8 cellular contexts compared by ENCODE assay signal in genomic region chr10:95260397-95260881, GRCh38. TPM values are rescaled to one million over a fixed set of nuclear protein-coding genes. Genes with fewer than 3 reads are reported as not detected.
A peak's percentile ranks its signal among the peaks of the same experiment; 100 is the strongest.
DNase-seq lines count a peak whose midpoint lies in the region; FAIRE-seq and TF ChIP-seq lines count a peak whose summit lies in the region.
"Had no signal": no experiment of that assay in that cellular context is flagged by ENCODE, and none has a peak within 500 bp of the region (broad histone marks: within the 10 kb centered on the region; RNA-seq: fewer than 3 reads in every experiment).

No MANE protein-coding gene starts in this region.

- H3K9me3 Mint-ChIP-seq in activated naive CD8-positive, alpha-beta T cell treated with anti-CD3 and anti-CD28 coated beads for 36 hours, result no peaks in the 10 kb centered on the region

- peaks cover 26% of the 10 kb centered on the region for H3K4me1 ChIP-seq in iPS-20b (ENCODE audit: insufficient read depth, low read length)

- H3K4me1 Mint-ChIP-seq in activated naive CD8-positive, alpha-beta T cell treated with anti-CD3 and anti-CD28 coated beads for 36 hours, result no peaks in the 10 kb centered on the region

- H3K36me3 Mint-ChIP-seq in activated naive CD8-positive, alpha-beta T cell treated with anti-CD3 and anti-CD28 coated beads for 36 hours, result no peaks in the 10 kb centered on the region

- H3K27ac Mint-ChIP-seq in activated naive CD8-positive, alpha-beta T cell treated with anti-CD3 and anti-CD28 coated beads for 36 hours, result no peak overlapping the region

- H3K36me3 ChIP-seq in iPS-20b (ENCODE audit: insufficient read depth, low read depth, low read length), result peaks cover 69% of the 10 kb centered on the region

- no peak overlapping the region for H3K4me3 ChIP-seq in HFF-Myc (replicated peaks; ENCODE audit: low read depth, low read length)
- H3K4me3 ChIP-seq in iPS-20b (ENCODE audit: low read length), result no peak overlapping the region

- peaks cover 16% of the 10 kb centered on the region for H3K27me3 Mint-ChIP-seq in activated naive CD8-positive, alpha-beta T cell treated with anti-CD3 and anti-CD28 coated beads for 36 hours

- peak overlapping the region; percentile 14; the same call in 1 of the 2 replicates for H3K9ac ChIP-seq in iPS-20b (ENCODE audit: low read depth, low read length)

- peaks cover 5% of the 10 kb centered on the region; the same call in 1 of the 2 replicates for H3K9me3 ChIP-seq in iPS-20b (ENCODE audit: insufficient read depth, low read depth, low read length)

- peak; percentile 62 for FAIRE-seq in urothelium cell line (lab: Jason Lieb, UNC)
- FAIRE-seq: colon had no signal

- TF ChIP-seq CTCF in HFF-Myc (IDR thresholded peaks at IDR 0.05; ENCODE audit: low read depth, low read length, missing control alignments) (no peak), GM20000 (IDR thresholded peaks at IDR 0.05; ENCODE audit: extremely low read depth, missing control alignments) (no peak)

- no peak overlapping the region for H3K4me3 Mint-ChIP-seq in activated naive CD8-positive, alpha-beta T cell treated with anti-CD3 and anti-CD28 coated beads for 36 hours

- DNase-seq in HFF-Myc (ENCODE audit: extremely low read depth, low read depth), result peak; percentile 57
- peak; percentile 77 for DNase-seq in SW480 (ENCODE audit: low spot score)
- DNase-seq in urothelium cell line (ENCODE audit: low spot score), result peak; percentile 82
- no peak for DNase-seq in GM20000 (ENCODE audit: low spot score)
- no peak for DNase-seq in cerebellum (ENCODE audit: low spot score)
- no peak for DNase-seq in activated naive CD8-positive, alpha-beta T cell treated with anti-CD3 and anti-CD28 coated beads for 36 hours

- no peaks in the 10 kb centered on the region for H3K27me3 ChIP-seq in iPS-20b (ENCODE audit: insufficient read depth, low read length)

- H3K27ac ChIP-seq in iPS-20b (ENCODE audit: low read length), result no peak overlapping the region

RNA-seq across cellular contexts. Expression of gene PDLIM1, which starts 30.4 kb away (rescaled TPM):
- 4.4 TPM for total RNA-seq in cerebellum
- total RNA-seq in activated naive CD8-positive, alpha-beta T cell treated with anti-CD3 and anti-CD28 coated beads for 36 hours, result 1 to 10 TPM in 1 of 2 experiments, under 1 TPM in 1; 0.70 to 1.6 TPM

Comparison
In these comparisons a context has a peak if more than half of its experiments do, and no peak if none do; other contexts are left out.
1. DNase-seq: peak in HFF-Myc (single experiment), SW480 (single experiment) and urothelium cell line (single experiment); none in GM20000 (single experiment), cerebellum (single experiment) and activated naive CD8-positive, alpha-beta T cell treated with anti-CD3 and anti-CD28 coated beads for 36 hours (single experiment).